Comparison of ENCODE assay signal across 26 cellular contexts in genomic region chr4:115675721-115676120, GRCh38.
DNase-seq lines count a peak whose midpoint lies in the region; ATAC-seq, FAIRE-seq and TF ChIP-seq lines count a peak whose summit lies in the region.
"Had no signal": no experiment of that assay in that cellular context is flagged by ENCODE, and none has a peak within 500 bp of the region (broad histone marks: within the 10 kb centered on the region; RNA-seq: fewer than 3 reads in every experiment).

No MANE protein-coding gene starts in this region.

- FAIRE-seq in A549 (lab: Jason Lieb, UNC) (no peak), endometrium (lab: Jason Lieb, UNC) (peak; percentile 92), GM12891 (lab: Jason Lieb, UNC) (no peak)
- FAIRE-seq: GM18507 had no signal

- H3K4me3 ChIP-seq in A549 (no peak overlapping the region), neuron (ENCODE audit: low read length) (no peak overlapping the region)
- H3K4me3 ChIP-seq: PC-9, stomach had no signal

- no peak for TF ChIP-seq EP300 in A549 (IDR thresholded peaks at IDR 0.05)

- no peaks in the 10 kb centered on the region for H3K27me3 ChIP-seq in neuron (ENCODE audit: insufficient read depth, low read length)
- H3K27me3 ChIP-seq: stomach had no signal

- peak overlapping the region; percentile 26; the same call in 1 of the 3 replicates for H3K4me2 ChIP-seq in A549
- H3K4me2 ChIP-seq: PC-9 had no signal

- no peak for TF ChIP-seq CTCF in A549 (IDR thresholded peaks at IDR 0.05)

- TF ChIP-seq RAD21 in A549 (conservative IDR thresholded peaks at IDR 0.05 in 1 of 2, IDR thresholded peaks at IDR 0.05 in 1 of 2), result no peak

- CTCF ChIA-PET in A549 (lab: Yijun Ruan, JAX), result no interaction called here

- H3K9me3 ChIP-seq in A549 (no peaks in the 10 kb centered on the region), neuron (ENCODE audit: low read length) (no peaks in the 10 kb centered on the region)

- POLR2A ChIA-PET in A549 (lab: Yijun Ruan, JAX), result no interaction called here

- 10% methylated on average over 1 of the region's 1 CpG for WGBS in A549 (ENCODE audit: missing lambda C conversion rate)

- TF ChIP-seq POLR2A in A549 (IDR thresholded peaks at IDR 0.05; ENCODE audit: low read length), result no peak
- no peak for TF ChIP-seq POLR2A in GM12891 (IDR thresholded peaks at IDR 0.05; ENCODE audit: low read depth, low read length)

- H3K27ac ChIP-seq in A549, result no peak overlapping the region
- H3K27ac ChIP-seq: PC-9, stomach had no signal

- DNase-seq in A549 (ENCODE audit: low read depth in 1 of 2, low spot score in 1 of 2) (no peak), HT1080 (ENCODE audit: low read depth) (peak; percentile 12), SIG-M5 treated with dmso at 0.1 percent for 504 hours (lab: John Stamatoyannopoulos, UW; ENCODE audit: unreplicated experiment) (no peak), GM12891 (ENCODE audit: insufficient read length, low spot score) (no peak), NK-92 (lab: John Stamatoyannopoulos, UW; ENCODE audit: unreplicated experiment) (no peak)
- DNase-seq: activated CD4-positive, alpha-beta T cell treated with anti-CD3 and anti-CD28 coated beads for 1 hour; activated naive CD4-positive, alpha-beta T cell; activated T-cell treated with anti-CD3 and anti-CD28 coated beads, Interleukin-2, amount 50 U/mL, for 24 hours; aorta; C1 segment of cervical spinal cord; cerebellar nuclear complex; KG1; MV-4-11; NCI-H187; NCI-H226; NCI-H82; PC-9; right cardiac atrium; SHP77 treated with DMSO at 0.1 percent for 48 hours; stomach; T-cell; trophoblast cell had no signal

- H3K4me1 ChIP-seq in A549 (no peaks in the 10 kb centered on the region), neuron (ENCODE audit: insufficient read depth, low read length) (peaks cover 14% of the 10 kb centered on the region)
- H3K4me1 ChIP-seq: stomach had no signal

- no peaks in the 10 kb centered on the region for H3K36me3 ChIP-seq in neuron (ENCODE audit: insufficient read depth, low read length)
- H3K36me3 ChIP-seq: stomach had no signal

- ATAC-seq in A549 (no peak), HG03108 (IDR thresholded peaks at IDR 0.05; ENCODE audit: unreplicated experiment) (no peak)
- ATAC-seq: right cardiac atrium, T-cell had no signal

- peak overlapping the region; percentile 55 for H2AFZ ChIP-seq in neuron (ENCODE audit: low read depth, low read length)
- H2AFZ ChIP-seq: PC-9 had no signal

TF ChIP-seq in A549, 52 proteins besides CTCF, POLR2A, EP300 and RAD21:
- TF ChIP-seq REST (IDR thresholded peaks at IDR 0.05) (no peak), GATA3 (IDR thresholded peaks at IDR 0.05; ENCODE audit: borderline replicate concordance) (no peak), NR3C1 (IDR thresholded peaks at IDR 0.05) (no peak), CEBPB (IDR thresholded peaks at IDR 0.05) (no peak), MYC (IDR thresholded peaks at IDR 0.05; ENCODE audit: borderline replicate concordance, low read length) (no peak), FOSL2 (IDR thresholded peaks at IDR 0.05) (no peak), FOSL2 (CRISPR knock-in tag; IDR thresholded peaks at IDR 0.05) (peak; percentile 18; the same call in 1 of the 2 replicates)

TF ChIP-seq in GM12891, 5 proteins besides CTCF, POLR2A, EP300 and RAD21:
- TF ChIP-seq PAX5 (IDR thresholded peaks at IDR 0.05; ENCODE audit: insufficient read depth, low read length, severe bottlenecking) (no peak), SPI1 (IDR thresholded peaks at IDR 0.05; ENCODE audit: low read depth, low read length) (no peak), POU2F2 (IDR thresholded peaks at IDR 0.05; ENCODE audit: low read depth, low read length) (no peak), TAF1 (IDR thresholded peaks at IDR 0.05; ENCODE audit: low read depth, low read length) (no peak), POLR2AphosphoS5 (IDR thresholded peaks at IDR 0.05; ENCODE audit: low read depth, low read length) (no peak)
